In genomic region chr4:78476108-78476704, GRCh38 we compare ENCODE assay signal across 27 cellular contexts.
"Had no signal": no experiment of that assay in that cellular context is flagged by ENCODE, and none has a peak within 500 bp of the region (broad histone marks: within the 10 kb centered on the region; RNA-seq: fewer than 3 reads in every experiment).

No MANE protein-coding gene starts in this region.

- H3K27ac ChIP-seq: KMS-11 had no signal

- H3K9me3 ChIP-seq: MG63 had no signal

- FAIRE-seq: astrocyte, RCC 7860, TTC549 had no signal

- H3K27me3 ChIP-seq: MG63 had no signal

- H3K4me2 ChIP-seq: KMS-11 had no signal

- H3K4me3 ChIP-seq: MG63 had no signal

- ATAC-seq: activated CD4-positive, CD25-positive, alpha-beta regulatory T cell treated with anti-CD3 and anti-CD28 coated beads, Interleukin-2, amount 50 U/mL, for 24 hours; activated CD8-positive, alpha-beta T cell treated with anti-CD3 and anti-CD28 coated beads for 36 hours; activated naive CD4-positive, alpha-beta T cell treated with anti-CD3 and anti-CD28 coated beads, Interleukin-2, amount 50 U/mL, for 72 hours; activated naive CD8-positive, alpha-beta T cell treated with anti-CD3 and anti-CD28 coated beads, Interleukin-2, amount 50 U/mL, for 24 hours; PC-3; T-cell had no signal

- DNase-seq: activated CD4-positive, alpha-beta T cell treated with anti-CD3 and anti-CD28 coated beads for 4 hours; activated CD8-positive, alpha-beta memory T cell treated with anti-CD3 and anti-CD28 coated beads, Interleukin-2, amount 50 U/mL, for 4 hours; activated CD8-positive, alpha-beta T cell treated with anti-CD3 and anti-CD28 coated beads for 36 hours; activated effector memory CD4-positive, alpha-beta T cell treated with Interleukin-2 at 50 U/mL for 16 hours; activated naive CD4-positive, alpha-beta T cell; activated naive CD8-positive, alpha-beta T cell treated with anti-CD3 and anti-CD28 coated beads, Interleukin-2, amount 50 U/mL, for 24 hours; activated T-cell treated with anti-CD3 and anti-CD28 coated beads, Interleukin-2, amount 50 U/mL, for 1 hour; amygdala; MG63; MV-4-11; NCI-H1092 treated with DMSO at 0.1 percent for 48 hours; NCI-H1436 treated with DMSO at 0.1 percent for 48 hours; NCI-H187; NCI-H2081; NCI-H446; NCI-H524; PC-3; SHP77 treated with DMSO at 0.1 percent for 48 hours; T-cell; T-helper 2 cell; T1000 had no signal

- H3K36me3 ChIP-seq: MG63 had no signal

- H3K9ac ChIP-seq: KMS-11 had no signal
